Comparison of ENCODE assay signal across 22 cellular contexts in genomic region chr17:68384941-68385340, GRCh38.
DNase-seq lines count a peak whose midpoint lies in the region; ATAC-seq, FAIRE-seq and TF ChIP-seq lines count a peak whose summit lies in the region.
"Had no signal": no experiment of that assay in that cellular context is flagged by ENCODE, and none has a peak within 500 bp of the region (broad histone marks: within the 10 kb centered on the region; RNA-seq: fewer than 3 reads in every experiment).

No MANE protein-coding gene starts in this region.

- H3K27ac Mint-ChIP-seq in activated CD8-positive, alpha-beta T cell treated with anti-CD3 and anti-CD28 coated beads, Interleukin-2, amount 10 ng/mL, durations not matched to agents 7 days and 5 days = peak overlapping the region; percentile 71
- no peak overlapping the region for H3K27ac Mint-ChIP-seq in activated CD8-positive, alpha-beta T cell treated with anti-CD3 and anti-CD28 coated beads for 36 hours
- H3K27ac Mint-ChIP-seq in chondrocyte (ENCODE audit: unreplicated experiment) = no peak overlapping the region
- H3K27ac Mint-ChIP-seq in stimulated activated effector memory CD8-positive, alpha-beta T cell treated with anti-CD3 and anti-CD28 coated beads, Interleukin-12 subunit alpha, Interleukin-12 subunit beta, amount 100 ng/mL, for 72 hours = peak overlapping the region; percentile 56
- H3K27ac Mint-ChIP-seq: stimulated activated naive B cell treated with anti-CD40 and anti-IgM and Interleukin-4, amounts not matched to agents 10 μg/mL and 1 μg/mL and 100 μg/mL, for 72 hours had no signal

- no peaks in the 10 kb centered on the region for H3K27me3 Mint-ChIP-seq in activated CD8-positive, alpha-beta T cell treated with anti-CD3 and anti-CD28 coated beads, Interleukin-2, amount 10 ng/mL, durations not matched to agents 7 days and 5 days (ENCODE audit: low read depth)
- H3K27me3 Mint-ChIP-seq in activated CD8-positive, alpha-beta T cell treated with anti-CD3 and anti-CD28 coated beads for 36 hours = no peaks in the 10 kb centered on the region
- H3K27me3 Mint-ChIP-seq in chondrocyte (ENCODE audit: low read depth) = peaks cover 1% of the 10 kb centered on the region

- H3K9me3 Mint-ChIP-seq in activated CD8-positive, alpha-beta T cell treated with anti-CD3 and anti-CD28 coated beads, Interleukin-2, amount 10 ng/mL, durations not matched to agents 7 days and 5 days (ENCODE audit: insufficient read depth) = no peaks in the 10 kb centered on the region
- H3K9me3 Mint-ChIP-seq in activated CD8-positive, alpha-beta T cell treated with anti-CD3 and anti-CD28 coated beads for 36 hours = no peaks in the 10 kb centered on the region
- H3K9me3 Mint-ChIP-seq in chondrocyte (ENCODE audit: low read depth) = no peaks in the 10 kb centered on the region
- H3K9me3 Mint-ChIP-seq in stimulated activated effector memory CD8-positive, alpha-beta T cell treated with anti-CD3 and anti-CD28 coated beads, Interleukin-12 subunit alpha, Interleukin-12 subunit beta, amount 100 ng/mL, for 72 hours = no peaks in the 10 kb centered on the region
- H3K9me3 Mint-ChIP-seq: mesothelial cell of epicardium; stimulated activated naive B cell treated with anti-CD40 and anti-IgM and Interleukin-4, amounts not matched to agents 10 μg/mL and 1 μg/mL and 100 μg/mL, for 72 hours had no signal

- CTCF ChIA-PET in activated CD8-positive, alpha-beta T cell treated with anti-CD3 and anti-CD28 coated beads, Interleukin-2, amount 10 ng/mL, durations not matched to agents 7 days and 5 days (lab: Charles Lee) = interaction anchor here (1.0 to 4.6 kb wide), 2 partner anchors 14 to 122 kb away, joined by 3 to 20 read pairs; no protein-coding TSS in a partner anchor
- CTCF ChIA-PET in activated CD8-positive, alpha-beta T cell treated with anti-CD3 and anti-CD28 coated beads for 36 hours (lab: Charles Lee) = interaction anchor here (0.9 to 2.7 kb wide), 3 partner anchors 14 to 52 kb away, joined by 4 to 10 read pairs (median 6); no protein-coding TSS in a partner anchor

- DNase-seq in activated CD8-positive, alpha-beta T cell treated with anti-CD3 and anti-CD28 coated beads, Interleukin-2, amount 10 ng/mL, durations not matched to agents 7 days and 5 days = no peak
- no peak for DNase-seq in activated CD8-positive, alpha-beta T cell treated with anti-CD3 and anti-CD28 coated beads for 36 hours
- DNase-seq in chondrocyte (ENCODE audit: low spot score) (peak; percentile 33), mesenteric fat pad (ENCODE audit: low spot score) (peak; percentile 69), iPS-NIHi7 (ENCODE audit: extremely low spot score) (no peak), GM12891 (ENCODE audit: insufficient read length, low spot score) (no peak), GDM1 (lab: John Stamatoyannopoulos, UW) (no peak)
- DNase-seq in stimulated activated effector memory CD8-positive, alpha-beta T cell treated with anti-CD3 and anti-CD28 coated beads, Interleukin-12 subunit alpha, Interleukin-12 subunit beta, amount 100 ng/mL, for 72 hours (ENCODE audit: low spot score in 2 of 2) = no peak
- DNase-seq: activated CD4-positive, alpha-beta T cell treated with anti-CD3 and anti-CD28 coated beads for 48 hours; activated gamma-delta T cell; amygdala; BE2C; cerebellar nuclear complex; NCI-H1092 treated with DMSO at 0.1 percent for 48 hours; NCI-H2081 treated with DMSO at 0.1 percent for 48 hours; NCI-H524 treated with DMSO at 0.1 percent for 48 hours; stimulated activated naive B cell treated with anti-CD40 and anti-IgM and Interleukin-4, amounts not matched to agents 10 μg/mL and 1 μg/mL and 100 μg/mL, for 72 hours; thyroid gland had no signal

- intact Hi-C loops in activated CD8-positive, alpha-beta T cell treated with anti-CD3 and anti-CD28 coated beads for 36 hours (cut with micrococcal nuclease) = no loop called here

- no peak for TF ChIP-seq CTCF in activated CD8-positive, alpha-beta T cell treated with anti-CD3 and anti-CD28 coated beads for 36 hours (IDR thresholded peaks at IDR 0.05)
- no peak for TF ChIP-seq CTCF in chondrocyte (IDR thresholded peaks at IDR 0.05)

- peaks cover 37% of the 10 kb centered on the region for H3K4me1 Mint-ChIP-seq in activated CD8-positive, alpha-beta T cell treated with anti-CD3 and anti-CD28 coated beads, Interleukin-2, amount 10 ng/mL, durations not matched to agents 7 days and 5 days (ENCODE audit: low read depth)
- peaks cover 24% of the 10 kb centered on the region for H3K4me1 Mint-ChIP-seq in activated CD8-positive, alpha-beta T cell treated with anti-CD3 and anti-CD28 coated beads for 36 hours (ENCODE audit: low read depth)
- peaks cover 18% of the 10 kb centered on the region for H3K4me1 Mint-ChIP-seq in chondrocyte (ENCODE audit: low read depth)
- H3K4me1 Mint-ChIP-seq in stimulated activated effector memory CD8-positive, alpha-beta T cell treated with anti-CD3 and anti-CD28 coated beads, Interleukin-12 subunit alpha, Interleukin-12 subunit beta, amount 100 ng/mL, for 72 hours = peaks cover 38% of the 10 kb centered on the region
- H3K4me1 Mint-ChIP-seq: stimulated activated naive B cell treated with anti-CD40 and anti-IgM and Interleukin-4, amounts not matched to agents 10 μg/mL and 1 μg/mL and 100 μg/mL, for 72 hours had no signal

- no peak for ATAC-seq in activated CD8-positive, alpha-beta T cell treated with anti-CD3 and anti-CD28 coated beads, Interleukin-2, amount 10 ng/mL, durations not matched to agents 7 days and 5 days
- ATAC-seq in activated CD8-positive, alpha-beta T cell treated with anti-CD3 and anti-CD28 coated beads for 36 hours = no peak
- ATAC-seq in stimulated activated effector memory CD8-positive, alpha-beta T cell treated with anti-CD3 and anti-CD28 coated beads, Interleukin-12 subunit alpha, Interleukin-12 subunit beta, amount 100 ng/mL, for 72 hours = no peak
- ATAC-seq: stimulated activated naive B cell treated with anti-CD40 and anti-IgM and Interleukin-4, amounts not matched to agents 10 μg/mL and 1 μg/mL and 100 μg/mL, for 72 hours had no signal

- POLR2A ChIA-PET in activated CD8-positive, alpha-beta T cell treated with anti-CD3 and anti-CD28 coated beads, Interleukin-2, amount 10 ng/mL, durations not matched to agents 7 days and 5 days (lab: Charles Lee) = no interaction called here
- POLR2A ChIA-PET in activated CD8-positive, alpha-beta T cell treated with anti-CD3 and anti-CD28 coated beads for 36 hours (lab: Charles Lee) = interaction anchor here (1.2 kb wide), 1 partner anchor 94 kb away, joined by 4 read pairs; the partner anchor contains the start of gene ARSG

- no peak overlapping the region for H3K4me3 Mint-ChIP-seq in activated CD8-positive, alpha-beta T cell treated with anti-CD3 and anti-CD28 coated beads, Interleukin-2, amount 10 ng/mL, durations not matched to agents 7 days and 5 days
- H3K4me3 Mint-ChIP-seq in activated CD8-positive, alpha-beta T cell treated with anti-CD3 and anti-CD28 coated beads for 36 hours = no peak overlapping the region
- H3K4me3 Mint-ChIP-seq in chondrocyte (ENCODE audit: unreplicated experiment) = no peak overlapping the region
- H3K4me3 Mint-ChIP-seq in stimulated activated effector memory CD8-positive, alpha-beta T cell treated with anti-CD3 and anti-CD28 coated beads, Interleukin-12 subunit alpha, Interleukin-12 subunit beta, amount 100 ng/mL, for 72 hours = no peak overlapping the region
- H3K4me3 Mint-ChIP-seq: mesothelial cell of epicardium; neural crest cell; stimulated activated naive B cell treated with anti-CD40 and anti-IgM and Interleukin-4, amounts not matched to agents 10 μg/mL and 1 μg/mL and 100 μg/mL, for 72 hours had no signal

- no peaks in the 10 kb centered on the region for H3K36me3 Mint-ChIP-seq in activated CD8-positive, alpha-beta T cell treated with anti-CD3 and anti-CD28 coated beads, Interleukin-2, amount 10 ng/mL, durations not matched to agents 7 days and 5 days (ENCODE audit: low read depth)
- no peaks in the 10 kb centered on the region for H3K36me3 Mint-ChIP-seq in activated CD8-positive, alpha-beta T cell treated with anti-CD3 and anti-CD28 coated beads for 36 hours (ENCODE audit: low read depth)
- no peaks in the 10 kb centered on the region for H3K36me3 Mint-ChIP-seq in chondrocyte (ENCODE audit: low read depth)
- H3K36me3 Mint-ChIP-seq in stimulated activated effector memory CD8-positive, alpha-beta T cell treated with anti-CD3 and anti-CD28 coated beads, Interleukin-12 subunit alpha, Interleukin-12 subunit beta, amount 100 ng/mL, for 72 hours = peaks cover 6% of the 10 kb centered on the region
- H3K36me3 Mint-ChIP-seq: mesothelial cell of epicardium; stimulated activated naive B cell treated with anti-CD40 and anti-IgM and Interleukin-4, amounts not matched to agents 10 μg/mL and 1 μg/mL and 100 μg/mL, for 72 hours had no signal

- TF ChIP-seq POLR2A in GM12891 (IDR thresholded peaks at IDR 0.05; ENCODE audit: low read depth, low read length) = no peak

- FAIRE-seq in GM12891 (lab: Jason Lieb, UNC) = no peak
- FAIRE-seq: H1, keratinocyte had no signal

TF ChIP-seq in GM12891, 5 proteins besides CTCF, POLR2A, EP300 and RAD21:
- TF ChIP-seq SPI1 (IDR thresholded peaks at IDR 0.05; ENCODE audit: low read depth, low read length) = no peak
- no peak for TF ChIP-seq TAF1 (IDR thresholded peaks at IDR 0.05; ENCODE audit: low read depth, low read length)
- TF ChIP-seq POLR2AphosphoS5 (IDR thresholded peaks at IDR 0.05; ENCODE audit: low read depth, low read length) = no peak
- TF ChIP-seq POU2F2 (IDR thresholded peaks at IDR 0.05; ENCODE audit: low read depth, low read length) = no peak
- no peak for TF ChIP-seq PAX5 (IDR thresholded peaks at IDR 0.05; ENCODE audit: insufficient read depth, low read length, severe bottlenecking)

Comparison
In these comparisons a context has a peak if more than half of its experiments do, and no peak if none do; other contexts are left out.
1. H3K27ac Mint-ChIP-seq: peak in activated CD8-positive, alpha-beta T cell treated with anti-CD3 and anti-CD28 coated beads, Interleukin-2, amount 10 ng/mL, durations not matched to agents 7 days and 5 days (single experiment) and stimulated activated effector memory CD8-positive, alpha-beta T cell treated with anti-CD3 and anti-CD28 coated beads, Interleukin-12 subunit alpha, Interleukin-12 subunit beta, amount 100 ng/mL, for 72 hours (single experiment); none in activated CD8-positive, alpha-beta T cell treated with anti-CD3 and anti-CD28 coated beads for 36 hours (single experiment) and chondrocyte (single experiment).
2. DNase-seq: peak in chondrocyte (single experiment) and mesenteric fat pad (single experiment); none in activated CD8-positive, alpha-beta T cell treated with anti-CD3 and anti-CD28 coated beads, Interleukin-2, amount 10 ng/mL, durations not matched to agents 7 days and 5 days (single experiment), activated CD8-positive, alpha-beta T cell treated with anti-CD3 and anti-CD28 coated beads for 36 hours (single experiment), stimulated activated effector memory CD8-positive, alpha-beta T cell treated with anti-CD3 and anti-CD28 coated beads, Interleukin-12 subunit alpha, Interleukin-12 subunit beta, amount 100 ng/mL, for 72 hours (0 of 2), iPS-NIHi7 (single experiment), GM12891 (single experiment) and GDM1 (single experiment).